31 cellular contexts compared by ENCODE assay signal in genomic region chr17:64039106-64039400, GRCh38. TPM values are rescaled to one million over a fixed set of nuclear protein-coding genes. Genes with fewer than 3 reads are reported as not detected.
"Had no signal": no experiment of that assay in that cellular context is flagged by ENCODE, and none has a peak within 500 bp of the region (broad histone marks: within the 10 kb centered on the region; RNA-seq: fewer than 3 reads in every experiment).

No MANE protein-coding gene starts in this region.

- H3K4me3 ChIP-seq: adrenal gland, body of pancreas, esophagus muscularis mucosa, gastrocnemius medialis, heart left ventricle had no signal

- H3K4me1 ChIP-seq: esophagus muscularis mucosa, foreskin keratinocyte, gastrocnemius medialis, heart left ventricle had no signal

- DNase-seq: activated CD4-positive, alpha-beta memory T cell treated with anti-CD3 and anti-CD28 coated beads for 36 hours; activated CD4-positive, alpha-beta T cell treated with anti-CD3 and anti-CD28 coated beads for 36 hours; activated CD4-positive, alpha-beta T cell treated with anti-CD3 and anti-CD28 coated beads, Interleukin-2, amount 10 ng/mL, durations not matched to agents 24 days and 14 days; activated CD4-positive, CD25-positive, alpha-beta regulatory T cell; activated CD4-positive, CD25-positive, alpha-beta regulatory T cell treated with anti-CD3 and anti-CD28 coated beads, Interleukin-2, amount 50 U/mL, for 72 hours; activated CD8-positive, alpha-beta memory T cell treated with anti-CD3 and anti-CD28 coated beads, Interleukin-2, amount 10 ng/mL, durations not matched to agents 7 days and 5 days; activated CD8-positive, alpha-beta memory T cell treated with anti-CD3 and anti-CD28 coated beads, Interleukin-2, amount 50 U/mL, for 4 hours; activated CD8-positive, alpha-beta T cell treated with anti-CD3 and anti-CD28 coated beads, Interleukin-2, amount 10 ng/mL, durations not matched to agents 7 days and 5 days; activated effector memory CD4-positive, alpha-beta T cell treated with anti-CD3 and anti-CD28 coated beads, Interleukin-2, amount 50 U/mL, for 16 hours; activated naive CD4-positive, alpha-beta T cell treated with anti-CD3 and anti-CD28 coated beads for 36 hours; activated naive CD8-positive, alpha-beta T cell treated with anti-CD3 and anti-CD28 coated beads for 36 hours; activated naive CD8-positive, alpha-beta T cell treated with anti-CD3 and anti-CD28 coated beads, Interleukin-2, amount 50 U/mL, for 24 hours; activated T-cell treated with anti-CD3 and anti-CD28 coated beads, Interleukin-2, amount 50 U/mL, for 1 hour; activated T-cell treated with anti-CD3 and anti-CD28 coated beads, Interleukin-2, amount 50 U/mL, for 48 hours; amygdala; aorta; body of pancreas; caudate nucleus; cortex of kidney; dermis blood vessel endothelial cell; effector CD4-positive, alpha-beta T cell; effector memory CD8-positive, alpha-beta T cell; erythroblast; foreskin keratinocyte; gastrocnemius medialis; glutamatergic neuron; heart left ventricle had no signal

- FAIRE-seq: colon had no signal

- H3K9me3 ChIP-seq: adrenal gland, body of pancreas, esophagus muscularis mucosa, gastrocnemius medialis, heart left ventricle had no signal

- H3K27ac ChIP-seq: adrenal gland, body of pancreas, esophagus muscularis mucosa, foreskin keratinocyte, gastrocnemius medialis, heart left ventricle had no signal

- H3K27me3 ChIP-seq: adrenal gland, body of pancreas, esophagus muscularis mucosa, foreskin keratinocyte, gastrocnemius medialis, heart left ventricle had no signal

- ATAC-seq: activated CD4-positive, alpha-beta T cell treated with anti-CD3 and anti-CD28 coated beads for 36 hours; activated CD8-positive, alpha-beta memory T cell treated with anti-CD3 and anti-CD28 coated beads, Interleukin-2, amount 10 ng/mL, durations not matched to agents 7 days and 5 days; activated CD8-positive, alpha-beta T cell treated with anti-CD3 and anti-CD28 coated beads, Interleukin-2, amount 10 ng/mL, durations not matched to agents 7 days and 5 days; activated naive CD8-positive, alpha-beta T cell treated with anti-CD3 and anti-CD28 coated beads, Interleukin-2, amount 50 U/mL, for 24 hours; body of pancreas; effector memory CD8-positive, alpha-beta T cell; foreskin keratinocyte; gastrocnemius medialis had no signal

RNA-seq across cellular contexts. Expression of gene ICAM2, which starts 18.6 kb away (rescaled TPM):
- total RNA-seq: chondrocyte had no signal

RNA-seq across cellular contexts. Expression of gene PRR29, which starts 40.9 kb away (rescaled TPM):
- total RNA-seq: foreskin keratinocyte had no signal
